Comparison of ENCODE assay signal across 29 cellular contexts in genomic region chr5:148623741-148624140, GRCh38. TPM values are rescaled to one million over a fixed set of nuclear protein-coding genes. Genes with fewer than 3 reads are reported as not detected.
A peak's percentile ranks its signal among the peaks of the same experiment; 100 is the strongest.
DNase-seq lines count a peak whose midpoint lies in the region; ATAC-seq and TF ChIP-seq lines count a peak whose summit lies in the region.
"Had no signal": no experiment of that assay in that cellular context is flagged by ENCODE, and none has a peak within 500 bp of the region (broad histone marks: within the 10 kb centered on the region; RNA-seq: fewer than 3 reads in every experiment).

No MANE protein-coding gene starts in this region.

- H4K91ac ChIP-seq in neuronal stem cell (ENCODE audit: low read depth, low read length, poor library complexity) = no peak overlapping the region

- no peak overlapping the region for H2BK12ac ChIP-seq in neuronal stem cell (ENCODE audit: low read length)

- DNase-seq in COLO829 (ENCODE audit: low spot score) (peak; percentile 2), M059J (ENCODE audit: low read depth) (peak; percentile 72), mammary epithelial cell (peak; percentile 11), kidney tubule cell (ENCODE audit: low spot score) (peak; percentile 58), GOT3 (lab: John Stamatoyannopoulos, UW) (no peak), neuronal stem cell (ENCODE audit: low spot score) (no peak), OCI-M2 (lab: John Stamatoyannopoulos, UW; ENCODE audit: unreplicated experiment) (no peak)
- DNase-seq: activated CD4-positive, alpha-beta T cell treated with anti-CD3 and anti-CD28 coated beads for 48 hours; activated T-cell treated with anti-CD3 and anti-CD28 coated beads, Interleukin-2, amount 50 U/mL, for 4 hours; BE2C; body of pancreas; effector memory CD8-positive, alpha-beta T cell; esophagus squamous epithelium; gastrocnemius medialis; IMR-90; lower lobe of right lung; MM.1S; NCI-H1417; NCI-H2107; NCI-H524; NK-92 treated with Interleukin-12 subunit alpha and Interleukin-12 subunit beta, amount 100 ng/mL, for 24 hours; upper lobe of left lung had no signal

- no peak overlapping the region for H3K23ac ChIP-seq in neuronal stem cell (ENCODE audit: low read depth, low read length, poor library complexity)

- TF ChIP-seq CTCF in mammary epithelial cell (conservative IDR thresholded peaks at IDR 0.05 in 1 of 2, IDR thresholded peaks at IDR 0.05 in 1 of 2; ENCODE audit: extremely low read depth in 1 of 2, insufficient read depth in 1 of 2, low read depth in 1 of 2, low read length in 2 of 2) = no peak

- CTCF ChIA-PET in mammary epithelial cell (lab: Charles Lee; ENCODE audit: low non-redundant PET) = no interaction called here

- H3K14ac ChIP-seq in neuronal stem cell (ENCODE audit: low read length) = no peak overlapping the region

- H3K4me1 ChIP-seq in mammary epithelial cell (ENCODE audit: insufficient read depth, low read length) (peaks cover 10% of the 10 kb centered on the region), neuronal stem cell (ENCODE audit: control insufficient read depth in 2 of 2, insufficient read depth in 1 of 2, low read depth in 1 of 2, low read length in 2 of 2) (no peaks in the 10 kb centered on the region)
- H3K4me1 ChIP-seq: BE2C, body of pancreas, esophagus squamous epithelium, gastrocnemius medialis, lower lobe of right lung, upper lobe of left lung had no signal

- H3K79me2 ChIP-seq in mammary epithelial cell (ENCODE audit: insufficient read depth, low read length) = no peaks in the 10 kb centered on the region

- H3K36me3 ChIP-seq in mammary epithelial cell (ENCODE audit: insufficient read depth, low read length) (no peaks in the 10 kb centered on the region), neuronal stem cell (replicated peaks in 1 of 2; ENCODE audit: control insufficient read depth in 2 of 2, insufficient read depth in 2 of 2, low read length in 2 of 2) (no peaks in the 10 kb centered on the region)
- H3K36me3 ChIP-seq: BE2C, esophagus squamous epithelium, gastrocnemius medialis, lower lobe of right lung, upper lobe of left lung had no signal

- no peak overlapping the region for H3K4me3 ChIP-seq in mammary epithelial cell (replicated peaks in 1 of 3; ENCODE audit: insufficient read depth in 1 of 3, low read depth in 2 of 3, low read length in 3 of 3)
- H3K4me3 ChIP-seq in neuronal stem cell (ENCODE audit: low read length in 2 of 2) = no peak overlapping the region
- H3K4me3 ChIP-seq: body of pancreas, esophagus squamous epithelium, gastrocnemius medialis, lower lobe of right lung, SK-N-MC, upper lobe of left lung had no signal

- no peak overlapping the region for H2BK5ac ChIP-seq in neuronal stem cell (ENCODE audit: low read length)

- H3K27ac ChIP-seq in mammary epithelial cell (ENCODE audit: insufficient read depth, low read depth, low read length) = no peak overlapping the region
- no peak overlapping the region for H3K27ac ChIP-seq in neuronal stem cell (replicated peaks; ENCODE audit: low read length)
- H3K27ac ChIP-seq: body of pancreas, esophagus squamous epithelium, gastrocnemius medialis, lower lobe of right lung, SK-N-MC, upper lobe of left lung had no signal

- H3K18ac ChIP-seq in neuronal stem cell (ENCODE audit: low read length) = no peak overlapping the region

- H4K8ac ChIP-seq in neuronal stem cell (ENCODE audit: low read depth, low read length) = no peak overlapping the region

- ATAC-seq in GM21447 (IDR thresholded peaks at IDR 0.05; ENCODE audit: unreplicated experiment) = no peak
- ATAC-seq: activated T-cell treated with anti-CD3 and anti-CD28 coated beads, Interleukin-2, amount 50 U/mL, for 4 hours; body of pancreas; effector memory CD8-positive, alpha-beta T cell; gastrocnemius medialis; lower lobe of right lung had no signal

- H3K79me1 ChIP-seq in neuronal stem cell (ENCODE audit: low read depth, low read length) = no peaks in the 10 kb centered on the region

- H3K4ac ChIP-seq in neuronal stem cell (ENCODE audit: low read length) = no peak overlapping the region

- in situ Hi-C loops in mammary epithelial cell (cut with MboI; ENCODE audit: low sequenced_read_pairs in 2 of 2) = no loop called here

- 51% methylated on average over 7 of the region's 7 CpGs for WGBS in mammary epithelial cell (ENCODE audit: low coverage, missing lambda C conversion rate)
- no CpG with 5 or more reads among the region's 7 CpGs for WGBS in neuronal stem cell (ENCODE audit: extremely low coverage in 2 of 2, insufficient read length in 2 of 2, insufficient replicate concordance in 1 of 2), 2 donors

- H2BK15ac ChIP-seq in neuronal stem cell (ENCODE audit: low read length) = no peak overlapping the region

- no peaks in the 10 kb centered on the region for H4K20me1 ChIP-seq in mammary epithelial cell (ENCODE audit: insufficient read depth, low read length)

- no peak overlapping the region for H2AK5ac ChIP-seq in neuronal stem cell (ENCODE audit: low read depth, low read length)

- H3K9me3 ChIP-seq in mammary epithelial cell (replicated peaks; ENCODE audit: insufficient read depth, low read length) (no peaks in the 10 kb centered on the region), neuronal stem cell (replicated peaks in 1 of 2; ENCODE audit: control insufficient read depth in 2 of 2, insufficient read depth in 1 of 2, low read depth in 1 of 2, low read length in 2 of 2) (no peaks in the 10 kb centered on the region)
- H3K9me3 ChIP-seq: BE2C, body of pancreas, esophagus squamous epithelium, gastrocnemius medialis, lower lobe of right lung, upper lobe of left lung had no signal

- H2AFZ ChIP-seq in mammary epithelial cell (ENCODE audit: low read depth, low read length) (peak overlapping the region; percentile 41), neuronal stem cell (ENCODE audit: low read length) (no peak overlapping the region)

- H2BK120ac ChIP-seq in neuronal stem cell (ENCODE audit: low read depth, low read length) = no peak overlapping the region

- dilution Hi-C loops in mammary epithelial cell (cut with HindIII; ENCODE audit: low sequenced_read_pairs) = no loop called here

- BruUV-seq in mammary epithelial cell (replicated peaks; lab: Mats Ljungman, UMichigan) = no TSS peak

- H3K4me2 ChIP-seq in mammary epithelial cell (ENCODE audit: insufficient read depth, low read depth, low read length) (no peak overlapping the region), neuronal stem cell (ENCODE audit: insufficient read depth, low read length, poor library complexity, severe bottlenecking) (no peak overlapping the region)

- H3K27me3 ChIP-seq in mammary epithelial cell (ENCODE audit: insufficient read depth, low read length) (no peaks in the 10 kb centered on the region), neuronal stem cell (ENCODE audit: control insufficient read depth in 3 of 3, insufficient read depth in 3 of 3, low read depth in 1 of 3, low read length in 3 of 3) (no peaks in the 10 kb centered on the region)
- H3K27me3 ChIP-seq: BE2C, body of pancreas, esophagus squamous epithelium, upper lobe of left lung had no signal

- intact Hi-C loops in mammary epithelial cell (cut with micrococcal nuclease) = no loop called here

- H3K9ac ChIP-seq in mammary epithelial cell (ENCODE audit: insufficient read depth, low read length) (no peak overlapping the region), neuronal stem cell (ENCODE audit: low read depth, low read length, poor library complexity) (no peak overlapping the region)

RNA-seq across cellular contexts. Expression of gene HTR4, which starts 30.6 kb away (rescaled TPM):
- total RNA-seq in M059J (2014; rRNA removed; shearing (Covaris generic)) = not detected in 2 replicates
- total RNA-seq in mammary epithelial cell = not detected
- not detected for polyA plus RNA-seq in mammary epithelial cell
- polyA minus RNA-seq in mammary epithelial cell = not detected
- not detected for polyA plus RNA-seq in neuronal stem cell (2013, experiment 1 of 2)
- not detected for polyA plus RNA-seq in neuronal stem cell (2013, experiment 2 of 2)
- total RNA-seq: A673; activated T-cell treated with anti-CD3 and anti-CD28 coated beads, Interleukin-2, amount 50 U/mL, for 4 hours; body of pancreas; IMR-90; lower lobe of right lung; neural crest cell; progenitor cell of endocrine pancreas; subcutaneous adipose tissue; T-helper 2 cell treated with Interferon-gamma antibody and Interleukin-4, amounts not matched to agents 100 ng/mL and 5 ng/mL, for 36 hours had no signal
- polyA plus RNA-seq: IMR-90 had no signal

Comparison
In these comparisons a context has a peak if more than half of its experiments do, and no peak if none do; other contexts are left out.
1. DNase-seq: peak in COLO829 (single experiment), M059J (single experiment), mammary epithelial cell (single experiment) and kidney tubule cell (single experiment); none in GOT3 (single experiment), neuronal stem cell (single experiment) and OCI-M2 (single experiment).